9 cellular contexts compared by ENCODE assay signal in genomic region chr17:17067277-17067676, GRCh38. TPM values are rescaled to one million over a fixed set of nuclear protein-coding genes. Genes with fewer than 3 reads are reported as not detected.
DNase-seq lines count a peak whose midpoint lies in the region; ATAC-seq, FAIRE-seq and TF ChIP-seq lines count a peak whose summit lies in the region.
"Had no signal": no experiment of that assay in that cellular context is flagged by ENCODE, and none has a peak within 500 bp of the region (broad histone marks: within the 10 kb centered on the region; RNA-seq: fewer than 3 reads in every experiment).

No MANE protein-coding gene starts in this region.

- no peak overlapping the region for H3K4me3 ChIP-seq in H1 (ENCODE audit: extremely low read depth in 1 of 4, insufficient read depth in 2 of 4, low read depth in 3 of 4, low read length in 4 of 4)

- H3K4me1 Mint-ChIP-seq in Calu3 (ENCODE audit: low read depth, unreplicated experiment) (peaks cover 72% of the 10 kb centered on the region), progenitor cell of endocrine pancreas (ENCODE audit: low read depth) (no peaks in the 10 kb centered on the region)

- no peak overlapping the region for H3K4me2 ChIP-seq in H1 (ENCODE audit: insufficient read depth in 1 of 2, low read depth in 2 of 2, low read length in 2 of 2)

- no peak overlapping the region for H2BK120ac ChIP-seq in H1 (replicated peaks; ENCODE audit: low read depth, low read length)

- H4K91ac ChIP-seq in H1 (replicated peaks; ENCODE audit: insufficient read length, low read length): no peak overlapping the region

- no peak overlapping the region for H2BK15ac ChIP-seq in H1 (ENCODE audit: low read length)

- no peak overlapping the region for H3K4ac ChIP-seq in H1 (replicated peaks; ENCODE audit: insufficient read length, low read depth, low read length)

- no peak overlapping the region for H2BK5ac ChIP-seq in H1 (ENCODE audit: low read depth, low read length)

- in situ Hi-C loops in G401 (cut with HindIII; ENCODE audit: low sequenced_read_pairs): no loop called here

- no peak overlapping the region for H2BK20ac ChIP-seq in H1 (ENCODE audit: low read length)

- POLR2A ChIA-PET in H1 (lab: Charles Lee; ENCODE audit: partially characterized antibody): interaction anchor here (1.2 kb wide), 1 partner anchor 35 kb away, joined by 3 read pairs; no protein-coding TSS in a partner anchor

- H3K27ac Mint-ChIP-seq in Calu3 (ENCODE audit: unreplicated experiment) (peak overlapping the region; percentile 50), progenitor cell of endocrine pancreas (peak overlapping the region; percentile 58)

- peak overlapping the region in 1 of 4 experiments; percentile 53; a peak in 2 of 7 replicates for H3K9ac ChIP-seq in H1 (replicated peaks in 1 of 4; ENCODE audit: extremely low read depth in 1 of 4, low read depth in 3 of 4, low read length in 3 of 4)

- no peaks in the 10 kb centered on the region for H3K9me3 ChIP-seq in H1 (ENCODE audit: insufficient read depth in 2 of 2, low read depth in 1 of 2, low read length in 1 of 2)

- DNase-seq in Calu3: no peak
- peak; percentile 92 for DNase-seq in NCI-H226
- no peak for DNase-seq in H1 (ENCODE audit: low read depth in 1 of 2, low spot score in 2 of 2)
- DNase-seq in progenitor cell of endocrine pancreas (ENCODE audit: low spot score, unreplicated experiment): no peak
- no peak for DNase-seq in G401 (ENCODE audit: low spot score)
- no peak for DNase-seq in stimulated activated naive CD4-positive, alpha-beta T cell treated with Interleukin-2 at 50 U/mL for 16 hours (lab: John Stamatoyannopoulos, UW)
- no peak for DNase-seq in stimulated activated CD4-positive, alpha-beta T cell treated with anti-CD3 and anti-CD28 coated beads, Interleukin-4, amount 100 ng/mL, for 1 hour
- DNase-seq: NCI-H748 treated with DMSO at 0.1 percent for 48 hours had no signal

- no peaks in the 10 kb centered on the region for H3K36me3 ChIP-seq in H1 (ENCODE audit: control insufficient read depth in 2 of 4, insufficient read depth in 4 of 4, low read length in 3 of 4)

- 92% methylated on average over 5 of the region's 5 CpGs; no CpG with 5 or more reads in 1 of the 2 experiments for WGBS in H1 (ENCODE audit: extremely low coverage in 1 of 2, insufficient coverage in 1 of 2, insufficient read length in 1 of 2, insufficient replicate concordance in 2 of 2, low coverage in 1 of 2, low lambda C conversion rate in 2 of 2, missing lambda C conversion rate in 1 of 2), 2 experiments

- TF ChIP-seq RAD21 in H1 (IDR thresholded peaks at IDR 0.05 in 1 of 2, conservative IDR thresholded peaks at IDR 0.05 in 1 of 2; ENCODE audit: low read depth in 2 of 2, low read length in 2 of 2): no peak

- no peak overlapping the region for H3K14ac ChIP-seq in H1 (ENCODE audit: insufficient read length)

- no peak overlapping the region for H3K4me3 Mint-ChIP-seq in Calu3 (ENCODE audit: low read depth, unreplicated experiment)
- H3K4me3 Mint-ChIP-seq in progenitor cell of endocrine pancreas (ENCODE audit: low read depth): no peak overlapping the region

- H3K27me3 Mint-ChIP-seq in Calu3 (ENCODE audit: unreplicated experiment): no peaks in the 10 kb centered on the region
- H3K27me3 Mint-ChIP-seq in progenitor cell of endocrine pancreas: no peaks in the 10 kb centered on the region

- no peak overlapping the region for H4K5ac ChIP-seq in H1 (ENCODE audit: insufficient read length, low read depth, low read length)

- peaks cover 5 to 15% of the 10 kb centered on the region in 2 experiments for H4K20me1 ChIP-seq in H1 (replicated peaks in 1 of 2; ENCODE audit: control insufficient read depth in 1 of 2, insufficient read depth in 2 of 2, low read length in 2 of 2)

- H4K8ac ChIP-seq in H1 (ENCODE audit: extremely low read depth, insufficient read depth, low read length): no peak overlapping the region

- H3K4me1 ChIP-seq in H1 (replicated peaks in 1 of 4; ENCODE audit: control insufficient read depth in 3 of 4, insufficient read depth in 4 of 4, low read length in 3 of 4): no peaks in the 10 kb centered on the region

- CTCF ChIA-PET in Calu3 (lab: Charles Lee) (interaction anchor here (0.6 kb wide), 1 partner anchor 14 kb away, joined by 3 read pairs; no protein-coding TSS in a partner anchor), H1 (lab: Charles Lee; ENCODE audit: partially characterized antibody) (no interaction called here)

- peaks cover 0 to 82% of the 10 kb centered on the region in 2 experiments; a peak in 3 of 4 replicates for H3K79me2 ChIP-seq in H1 (ENCODE audit: control insufficient read depth in 1 of 2, insufficient read depth in 2 of 2, low read length in 2 of 2)

- no peak overlapping the region; the same call in 1 of the 2 replicates for H3K18ac ChIP-seq in H1 (ENCODE audit: extremely low read depth, low read length)

- H3K79me1 ChIP-seq in H1 (ENCODE audit: low read depth, low read length): peaks cover 16% of the 10 kb centered on the region

- no TSS peak for BruUV-seq in Calu3 (replicated peaks; lab: Mats Ljungman, UMichigan)

- H2BK12ac ChIP-seq in H1 (ENCODE audit: low read depth, low read length): peak overlapping the region; percentile 4; the same call in 1 of the 2 replicates

- no peak overlapping the region for H3K56ac ChIP-seq in H1 (replicated peaks; ENCODE audit: insufficient read length, low read depth, low read length)

- TF ChIP-seq POLR2A in H1 (IDR thresholded peaks at IDR 0.05; ENCODE audit: control extremely low read depth in 1 of 2, low read depth in 2 of 2, low read length in 2 of 2): no peak

- ATAC-seq in HG02870 (IDR thresholded peaks at IDR 0.05; ENCODE audit: unreplicated experiment): no peak

- H2AK5ac ChIP-seq in H1 (ENCODE audit: low read depth, low read length): no peak overlapping the region; the same call in 1 of the 2 replicates

- no peaks in the 10 kb centered on the region for H3K27me3 ChIP-seq in H1 (replicated peaks in 1 of 4; ENCODE audit: control insufficient read depth in 3 of 4, extremely low read depth in 1 of 4, insufficient read depth in 3 of 4, low read length in 3 of 4)

- no peak for TF ChIP-seq EP300 in H1 (IDR thresholded peaks at IDR 0.05; ENCODE audit: borderline replicate concordance in 1 of 2, low read depth in 2 of 2, low read length in 2 of 2)

- TF ChIP-seq CTCF in Calu3 (IDR thresholded peaks at IDR 0.05; ENCODE audit: unreplicated experiment): no peak
- no peak for TF ChIP-seq CTCF in H1 (IDR thresholded peaks at IDR 0.05; ENCODE audit: control extremely low read depth in 1 of 3, insufficient read depth in 1 of 3, low read depth in 1 of 3, low read length in 3 of 3)
- TF ChIP-seq CTCF in progenitor cell of endocrine pancreas (IDR thresholded peaks at IDR 0.05; ENCODE audit: unreplicated experiment): no peak

- no peaks in the 10 kb centered on the region for H3K9me3 Mint-ChIP-seq in Calu3 (ENCODE audit: low read depth, unreplicated experiment)
- H3K9me3 Mint-ChIP-seq in progenitor cell of endocrine pancreas (ENCODE audit: low read depth): peaks cover 15% of the 10 kb centered on the region

- H2AFZ ChIP-seq in H1 (ENCODE audit: low read length): no peak overlapping the region

- H3K23me2 ChIP-seq in H1 (ENCODE audit: low read depth, low read length): no peaks in the 10 kb centered on the region

- peaks cover 76% of the 10 kb centered on the region for H3K36me3 Mint-ChIP-seq in Calu3 (ENCODE audit: insufficient read depth, unreplicated experiment)
- peaks cover 16% of the 10 kb centered on the region for H3K36me3 Mint-ChIP-seq in progenitor cell of endocrine pancreas (ENCODE audit: insufficient read depth)

- no peak overlapping the region for H3K23ac ChIP-seq in H1 (ENCODE audit: insufficient read length)

- no peak for FAIRE-seq in H1 (lab: Jason Lieb, UNC)

- intact Hi-C loops in Calu3 (cut with micrococcal nuclease; ENCODE audit: unreplicated experiment): no loop called here

- H3K27ac ChIP-seq in H1 (ENCODE audit: low read depth, low read length): no peak overlapping the region

TF ChIP-seq in H1, 55 proteins besides CTCF, POLR2A, EP300 and RAD21:
- TF ChIP-seq CREB1 (IDR thresholded peaks at IDR 0.05) (no peak), CEBPB (IDR thresholded peaks at IDR 0.05; ENCODE audit: low read depth, low read length) (peak; percentile 21; the same call in 1 of the 2 replicates), HDAC6 (IDR thresholded peaks at IDR 0.05; ENCODE audit: low read depth, low read length) (no peak)
TF ChIP-seq in H1: peak in this region for 1.

RNA-seq across cellular contexts. Expression of gene MPRIP, which starts 25.0 kb away (rescaled TPM):
- total RNA-seq in Calu3 (2022): 338 and 423 TPM in 2 replicates
- 145 and 146 TPM in 2 replicates for total RNA-seq in H1 (2021; fragmentation: NEBNext Ultra II Directional; extraction: Animal tissue kit (Norgen Biotek cat#: 25700))
- 48.6 and 62.8 TPM in 2 replicates for polyA plus RNA-seq in H1 (2011; rRNA removed)
- 54.0 TPM for polyA plus RNA-seq in H1 (2011; cell fraction: cytosol; rRNA removed)
- 111 TPM for polyA plus RNA-seq in H1 (2011; cell fraction: nucleus; rRNA removed)
- 77.7 to 92.1 TPM (median 86.1 TPM) in 4 replicates for polyA plus RNA-seq in H1 (2012, experiment 1 of 2)
- 68.9 TPM for polyA plus RNA-seq in H1 (2012, experiment 2 of 2)
- polyA plus RNA-seq in H1 (2013, experiment 1 of 2): 55.7 TPM
- 57.6 TPM for polyA plus RNA-seq in H1 (2013, experiment 2 of 2)
- 82.0 and 97.2 TPM in 2 replicates for polyA minus RNA-seq in H1 (2011; rRNA and poly(A)+ RNA removed)
- polyA minus RNA-seq in H1 (2011; cell fraction: cytosol; rRNA and poly(A)+ RNA removed): 58.9 TPM
- 60.1 TPM for polyA minus RNA-seq in H1 (2011; cell fraction: nucleus; rRNA and poly(A)+ RNA removed)
- total RNA-seq in progenitor cell of endocrine pancreas: 180 and 195 TPM in 2 replicates
- total RNA-seq in G401 (2014; rRNA removed; shearing (Covaris generic)): 59.5 and 97.1 TPM in 2 replicates
